ENCODE assay signal across 8 cellular contexts in genomic region chr15:100601158-100601557, GRCh38. TPM values are rescaled to one million over a fixed set of nuclear protein-coding genes. Genes with fewer than 3 reads are reported as not detected.
A peak's percentile ranks its signal among the peaks of the same experiment; 100 is the strongest.
DNase-seq lines count a peak whose midpoint lies in the region; ATAC-seq, FAIRE-seq and TF ChIP-seq lines count a peak whose summit lies in the region.

No MANE protein-coding gene starts in this region.

- H3K36me3 ChIP-seq in A673 (ENCODE audit: insufficient read depth, low read length, poor library complexity, severe bottlenecking), result no peaks in the 10 kb centered on the region
- no peaks in the 10 kb centered on the region for H3K36me3 ChIP-seq in rectal smooth muscle tissue (ENCODE audit: control insufficient read depth, insufficient read depth, low read length)

- CTCF ChIA-PET in A673 (lab: Charles Lee), result no interaction called here

- H3K27ac ChIP-seq in A673 (ENCODE audit: low read depth, low read length, poor library complexity, severe bottlenecking) (peak overlapping the region; percentile 75), HL-60 (replicated peaks) (peak overlapping the region; percentile 76), rectal smooth muscle tissue (ENCODE audit: low read depth, low read length) (no peak overlapping the region)

- no peak for TF ChIP-seq CTCF in A673 (conservative IDR thresholded peaks at IDR 0.05; ENCODE audit: low read depth, low read length)
- no peak for TF ChIP-seq CTCF in HL-60 (IDR thresholded peaks at IDR 0.05; ENCODE audit: insufficient read depth, low read length)

- H3K27me3 ChIP-seq in A673 (replicated peaks; ENCODE audit: insufficient read depth, low read depth, low read length, poor library complexity) (no peaks in the 10 kb centered on the region), HL-60 (ENCODE audit: insufficient read depth, poor library complexity, severe bottlenecking) (no peaks in the 10 kb centered on the region), rectal smooth muscle tissue (ENCODE audit: control insufficient read depth, insufficient read depth, low read length) (no peaks in the 10 kb centered on the region)

- FAIRE-seq in GM12891 (lab: Jason Lieb, UNC), result no peak

- no peak for ATAC-seq in HG03565 (IDR thresholded peaks at IDR 0.05; ENCODE audit: unreplicated experiment)

- peak; percentile 11 for DNase-seq in A673 (ENCODE audit: low spot score)
- peak in 1 of 2 experiments; percentile 42 for DNase-seq in HL-60 (ENCODE audit: low read depth in 1 of 2, low spot score in 1 of 2)
- DNase-seq in activated CD4-positive, alpha-beta T cell treated with anti-CD3 and anti-CD28 coated beads for 1 hour, result peak; percentile 21
- DNase-seq in erythroblast (lab: John Stamatoyannopoulos, UW), result peak; percentile 69 to 74
- DNase-seq in T1000 (lab: John Stamatoyannopoulos, UW), result no peak
- no peak for DNase-seq in GM12891 (ENCODE audit: insufficient read length, low spot score)

- intact Hi-C loops in A673 (cut with micrococcal nuclease; ENCODE audit: unreplicated experiment), result no loop called here

- TSS peak; percentile 50 for BruUV-seq in A673 (replicated peaks; lab: Mats Ljungman, UMichigan)

- peak overlapping the region; percentile 98 for H3K9ac ChIP-seq in rectal smooth muscle tissue (ENCODE audit: low read length)

- peak overlapping the region; percentile 72 for H3K4me3 ChIP-seq in A673 (ENCODE audit: low read depth, low read length, poor library complexity, severe bottlenecking)
- H3K4me3 ChIP-seq in HL-60 (replicated peaks; ENCODE audit: insufficient read depth, low read length), result peak overlapping the region; percentile 99
- peak overlapping the region; percentile 90 for H3K4me3 ChIP-seq in rectal smooth muscle tissue (ENCODE audit: low read length)

- TF ChIP-seq POLR2A in erythroblast (IDR thresholded peaks at IDR 0.05; ENCODE audit: low read length) (no peak), GM12891 (IDR thresholded peaks at IDR 0.05; ENCODE audit: low read depth, low read length) (no peak)

- POLR2A ChIA-PET in A673 (lab: Charles Lee; ENCODE audit: low non-redundant PET), result no interaction called here

- H3K4me1 ChIP-seq in A673 (ENCODE audit: insufficient read depth, low read length, poor library complexity, severe bottlenecking) (peaks cover 8% of the 10 kb centered on the region), rectal smooth muscle tissue (ENCODE audit: control insufficient read depth, insufficient read depth, low read length) (peaks cover 17% of the 10 kb centered on the region)

- no peaks in the 10 kb centered on the region for H3K9me3 ChIP-seq in A673 (ENCODE audit: low read depth, low read length, poor library complexity, severe bottlenecking)

TF ChIP-seq in GM12891, 5 proteins besides CTCF, POLR2A, EP300 and RAD21:
- no peak for TF ChIP-seq TAF1 (IDR thresholded peaks at IDR 0.05; ENCODE audit: low read depth, low read length)
- TF ChIP-seq SPI1 (IDR thresholded peaks at IDR 0.05; ENCODE audit: low read depth, low read length), result no peak
- TF ChIP-seq PAX5 (IDR thresholded peaks at IDR 0.05; ENCODE audit: insufficient read depth, low read length, severe bottlenecking), result no peak
- TF ChIP-seq POLR2AphosphoS5 (IDR thresholded peaks at IDR 0.05; ENCODE audit: low read depth, low read length), result no peak
- no peak for TF ChIP-seq POU2F2 (IDR thresholded peaks at IDR 0.05; ENCODE audit: low read depth, low read length)

RNA-seq across cellular contexts. Expression of gene LINS1, which starts 0.8 kb away (rescaled TPM):
- 16.1 and 17.3 TPM in 2 replicates for total RNA-seq in A673 (2021)
- 8.6 TPM for polyA plus RNA-seq in GM12891 (2012; ENCODE audit: low read depth, missing spikeins)

RNA-seq across cellular contexts. Expression of gene ASB7, which starts 1.2 kb away (rescaled TPM):
- total RNA-seq in A673 (2021), result 14.5 and 15.0 TPM in 2 replicates
- 5.9 TPM for polyA plus RNA-seq in GM12891 (2012; ENCODE audit: low read depth, missing spikeins)

Comparison
In these comparisons a context has a peak if more than half of its experiments do, and no peak if none do; other contexts are left out.
1. DNase-seq: peak in A673 (single experiment), activated CD4-positive, alpha-beta T cell treated with anti-CD3 and anti-CD28 coated beads for 1 hour (single experiment) and erythroblast (2 of 2); none in T1000 (single experiment) and GM12891 (single experiment).
2. Peak in every context shown above with its lines, with median percentiles within 50 percentile points of each other: H3K4me3 ChIP-seq.